In genomic region chr22:32628626-32629587, GRCh38 we compare ENCODE assay signal across 15 cellular contexts.
DNase-seq lines count a peak whose midpoint lies in the region; ATAC-seq and TF ChIP-seq lines count a peak whose summit lies in the region.
"Had no signal": no experiment of that assay in that cellular context is flagged by ENCODE, and none has a peak within 500 bp of the region (broad histone marks: within the 10 kb centered on the region; RNA-seq: fewer than 3 reads in every experiment).

No MANE protein-coding gene starts in this region.

- peaks cover 2% of the 10 kb centered on the region for H3K27me3 ChIP-seq in AG04450 (ENCODE audit: control insufficient read depth, insufficient read depth, low read length)
- H3K27me3 ChIP-seq in parathyroid adenoma (ENCODE audit: control insufficient read depth, insufficient read depth, low read length) = no peaks in the 10 kb centered on the region
- H3K27me3 ChIP-seq in A673 (replicated peaks; ENCODE audit: insufficient read depth, low read depth, low read length, poor library complexity) = no peaks in the 10 kb centered on the region
- H3K27me3 ChIP-seq: SJSA1 had no signal

- H3K4me2 ChIP-seq in parathyroid adenoma (ENCODE audit: low read length) = no peak overlapping the region

- TF ChIP-seq CTCF in AG04450 (IDR thresholded peaks at IDR 0.05; ENCODE audit: low read depth, low read length) (no peak), fibroblast of mammary gland (conservative IDR thresholded peaks at IDR 0.05; ENCODE audit: control insufficient read depth, insufficient read depth, low read depth, low read length) (no peak), parathyroid adenoma (IDR thresholded peaks at IDR 0.05) (no peak), A673 (conservative IDR thresholded peaks at IDR 0.05; ENCODE audit: low read depth, low read length) (no peak)

- peaks cover 2% of the 10 kb centered on the region; the same call in 1 of the 2 replicates for H3K9me3 ChIP-seq in AG04450 (ENCODE audit: control insufficient read depth, insufficient read depth, low read length)
- H3K9me3 ChIP-seq in parathyroid adenoma (ENCODE audit: control insufficient read depth, low read length) = no peaks in the 10 kb centered on the region
- no peaks in the 10 kb centered on the region for H3K9me3 ChIP-seq in A673 (ENCODE audit: low read depth, low read length, poor library complexity, severe bottlenecking)
- H3K9me3 ChIP-seq: SJSA1 had no signal

- CTCF ChIA-PET in AG04450 (lab: Charles Lee) (interaction anchor here (0.7 to 10.9 kb wide), 9 partner anchors 10 to 172 kb away, joined by 3 to 127 read pairs (median 3); partner anchors contain the start of gene TIMP3), A673 (lab: Charles Lee) (no interaction called here)

- no peak overlapping the region for H3K9ac ChIP-seq in parathyroid adenoma

- DNase-seq in AG04450 (ENCODE audit: low read depth, low spot score) (peak; percentile 91), HS-5 (ENCODE audit: low read depth) (peak; percentile 18), fibroblast of mammary gland (ENCODE audit: low read depth) (peak; percentile 54), A673 (ENCODE audit: low spot score) (no peak), SK-N-DZ (ENCODE audit: low spot score) (no peak)
- DNase-seq: activated naive CD4-positive, alpha-beta T cell treated with anti-CD3 and anti-CD28 coated beads, Interleukin-2, amount 50 U/mL, for 16 hours; cerebellar nuclear complex; DND-41; naive B cell; NCI-H187; NCI-H774 had no signal

- ATAC-seq in GM19328 (IDR thresholded peaks at IDR 0.05; ENCODE audit: unreplicated experiment) = no peak
- no peak for ATAC-seq in HG02798 (IDR thresholded peaks at IDR 0.05; ENCODE audit: poor library complexity, unreplicated experiment)

- H3K27ac ChIP-seq in AG04450 (ENCODE audit: low read depth, low read length) (peak overlapping the region; percentile 99), parathyroid adenoma (peak overlapping the region; percentile 66), A673 (ENCODE audit: low read depth, low read length, poor library complexity, severe bottlenecking) (no peak overlapping the region)
- H3K27ac ChIP-seq: SJSA1 had no signal

- POLR2A ChIA-PET in AG04450 (lab: Yijun Ruan, JAX) = interaction anchor here (0.6 to 6.3 kb wide), 3 partner anchors 15 to 174 kb away, joined by 6 to 39 read pairs (median 9); partner anchors contain the start of gene TIMP3
- POLR2A ChIA-PET in A673 (lab: Charles Lee; ENCODE audit: low non-redundant PET) = interaction anchor here (0.6 kb wide), 1 partner anchor 145 kb away, joined by 3 read pairs; no protein-coding TSS in a partner anchor

- H3K4me3 ChIP-seq in AG04450 (ENCODE audit: low read depth, low read length) (no peak overlapping the region), fibroblast of mammary gland (ENCODE audit: control insufficient read depth, low read depth, low read length) (no peak overlapping the region), parathyroid adenoma (ENCODE audit: low read depth, low read length) (no peak overlapping the region), A673 (ENCODE audit: low read depth, low read length, poor library complexity, severe bottlenecking) (no peak overlapping the region)
- H3K4me3 ChIP-seq: SJSA1 had no signal

- intact Hi-C loops in A673 (cut with micrococcal nuclease; ENCODE audit: unreplicated experiment) = no loop called here

- H3K4me1 ChIP-seq in parathyroid adenoma = no peaks in the 10 kb centered on the region
- no peaks in the 10 kb centered on the region for H3K4me1 ChIP-seq in A673 (ENCODE audit: insufficient read depth, low read length, poor library complexity, severe bottlenecking)
- H3K4me1 ChIP-seq: SJSA1 had no signal

- H2AFZ ChIP-seq in parathyroid adenoma = no peak overlapping the region

- H3K36me3 ChIP-seq in parathyroid adenoma (ENCODE audit: control insufficient read depth, insufficient read depth, low read length) (no peaks in the 10 kb centered on the region), A673 (ENCODE audit: insufficient read depth, low read length, poor library complexity, severe bottlenecking) (no peaks in the 10 kb centered on the region)
- H3K36me3 ChIP-seq: SJSA1 had no signal

- BruUV-seq in A673 (replicated peaks; lab: Mats Ljungman, UMichigan) = no TSS peak

- no peaks in the 10 kb centered on the region for H3K79me2 ChIP-seq in parathyroid adenoma

Comparison
In these comparisons a context has a peak if more than half of its experiments do, and no peak if none do; other contexts are left out.
1. DNase-seq: peak in AG04450 (single experiment), HS-5 (single experiment) and fibroblast of mammary gland (single experiment); none in A673 (single experiment) and SK-N-DZ (single experiment).